Comparison of ENCODE assay signal across 26 cellular contexts in the genomic region with DNA sequence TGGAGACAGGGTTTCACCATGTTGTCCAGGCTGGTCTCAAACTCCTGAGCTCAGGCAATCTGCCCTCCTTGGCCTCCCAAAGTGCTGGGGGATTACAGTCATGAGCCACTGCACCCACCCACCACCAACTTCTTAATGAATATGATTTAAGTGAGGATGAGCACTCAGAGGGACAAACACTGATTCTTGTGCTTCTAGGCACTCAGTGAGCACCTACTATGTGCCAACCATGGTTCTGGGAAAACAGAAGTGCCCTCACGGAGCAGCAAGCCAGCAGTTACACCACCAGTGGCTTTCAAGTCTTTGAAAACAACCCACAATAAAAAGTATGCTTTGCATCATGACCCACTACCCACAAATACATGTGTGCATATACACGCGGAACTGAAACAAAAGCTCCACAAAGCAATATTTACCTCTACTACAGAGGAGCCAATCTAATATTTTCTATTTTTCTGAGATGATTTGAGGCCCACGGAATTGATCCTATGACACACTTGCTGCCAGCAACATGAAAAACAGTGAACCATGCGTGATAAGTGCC.
"Had no signal": no experiment of that assay in that cellular context is flagged by ENCODE, and none has a peak within 500 bp of the region (broad histone marks: within the 10 kb centered on the region; RNA-seq: fewer than 3 reads in every experiment).

No MANE protein-coding gene starts in this region.

- H3K4me3 ChIP-seq: left lung, lower lobe of right lung, pancreas, prostate gland, skin epidermis, suprapubic skin, thoracic aorta, tibial artery, upper lobe of right lung had no signal

- H3K9me3 ChIP-seq: left lung, lower lobe of right lung, pancreas, prostate gland, suprapubic skin, thoracic aorta, tibial artery, upper lobe of right lung had no signal

- ATAC-seq: left colon; left lung; lower lobe of right lung; naive thymus-derived CD8-positive, alpha-beta T cell; pancreas; right cardiac atrium; sciatic nerve; upper lobe of right lung had no signal

- H3K36me3 ChIP-seq: left lung, lower lobe of right lung, pancreas, prostate gland, suprapubic skin, thoracic aorta, tibial artery, upper lobe of right lung had no signal

- H3K4me3 Mint-ChIP-seq: naive thymus-derived CD8-positive, alpha-beta T cell; nephron; neural crest cell; stimulated activated naive CD8-positive, alpha-beta T cell treated with anti-CD3 and anti-CD28 coated beads, Interleukin-15, Interleukin-2, amounts not matched to agents 100 ng/mL and 50 ng/mL, for 24 hours had no signal

- H3K27me3 Mint-ChIP-seq: stimulated activated naive CD8-positive, alpha-beta T cell treated with anti-CD3 and anti-CD28 coated beads, Interleukin-15, Interleukin-2, amounts not matched to agents 100 ng/mL and 50 ng/mL, for 24 hours had no signal

- H3K27ac ChIP-seq: left lung, lower lobe of right lung, pancreas, prostate gland, skin epidermis, suprapubic skin, thoracic aorta, tibial artery, upper lobe of right lung had no signal

- H3K36me3 Mint-ChIP-seq: naive thymus-derived CD8-positive, alpha-beta T cell had no signal

- H3K27me3 ChIP-seq: pancreas, suprapubic skin had no signal

- H3K9me3 Mint-ChIP-seq: naive thymus-derived CD8-positive, alpha-beta T cell; nephron; neural crest cell; stimulated activated naive CD8-positive, alpha-beta T cell treated with anti-CD3 and anti-CD28 coated beads, Interleukin-15, Interleukin-2, amounts not matched to agents 100 ng/mL and 50 ng/mL, for 24 hours had no signal

- H3K4me1 ChIP-seq: left lung, lower lobe of right lung, pancreas, prostate gland, suprapubic skin, tibial artery, upper lobe of right lung had no signal

- DNase-seq: left colon; left lung; lower lobe of right lung; mammary epithelial cell; mesenchymal stem cell; naive thymus-derived CD8-positive, alpha-beta T cell; nucleus accumbens; pancreas; retina; right cardiac atrium; stimulated activated CD4-positive, alpha-beta T cell treated with anti-CD3 and anti-CD28 coated beads, Interleukin-12 subunit alpha, Interleukin-12 subunit beta, amount 100 ng/mL, for 4 hours; stimulated activated CD4-positive, alpha-beta T cell treated with anti-CD3 and anti-CD28 coated beads, Interleukin-15, amount 100 ng/mL, for 24 hours; stimulated activated CD4-positive, alpha-beta T cell treated with anti-CD3 and anti-CD28 coated beads, Interleukin-2, amount 100 ng/mL, for 24 hours; stimulated activated CD4-positive, alpha-beta T cell treated with anti-CD3 and anti-CD28 coated beads, Interleukin-4, amount 100 ng/mL, for 1 hour; stimulated activated naive CD4-positive, alpha-beta T cell; tibial artery; trophoblast cell; upper lobe of right lung had no signal

- H3K27ac Mint-ChIP-seq: nephron; stimulated activated naive CD8-positive, alpha-beta T cell treated with anti-CD3 and anti-CD28 coated beads, Interleukin-15, Interleukin-2, amounts not matched to agents 100 ng/mL and 50 ng/mL, for 24 hours had no signal
